Comparison of ENCODE assay signal across 9 cellular contexts in the genomic region with DNA sequence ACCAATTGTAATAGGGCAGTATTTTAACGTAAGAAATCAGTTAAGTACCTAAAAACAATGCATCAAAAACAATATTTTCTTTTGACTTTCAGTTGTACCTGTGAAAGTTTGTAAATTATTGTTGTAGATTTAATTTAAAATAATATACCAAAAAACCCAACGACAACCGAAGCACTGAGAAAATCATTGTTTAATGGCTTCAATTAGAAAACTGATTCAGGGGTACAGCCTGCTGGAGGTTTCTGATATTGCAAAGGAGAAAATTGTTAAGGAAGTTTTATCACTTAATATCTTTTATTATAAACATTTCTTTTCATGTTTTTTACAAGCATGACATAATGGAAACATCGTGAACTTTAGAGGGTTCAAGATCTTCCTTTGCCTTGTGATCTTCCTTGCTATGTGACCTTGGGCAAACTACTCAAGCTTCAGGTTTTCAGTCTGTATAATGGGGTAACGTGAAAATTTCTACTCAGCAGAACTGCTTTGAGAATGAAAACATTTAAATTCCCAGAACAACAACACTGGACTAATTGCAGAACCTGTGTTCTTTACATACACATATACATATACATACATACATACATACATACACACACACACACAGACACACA.
DNase-seq lines count a peak whose midpoint lies in the region; ATAC-seq, FAIRE-seq and TF ChIP-seq lines count a peak whose summit lies in the region.
"Had no signal": no experiment of that assay in that cellular context is flagged by ENCODE, and none has a peak within 500 bp of the region (broad histone marks: within the 10 kb centered on the region; RNA-seq: fewer than 3 reads in every experiment).

No MANE protein-coding gene starts in this region.

- no peak overlapping the region for H3K27ac ChIP-seq in liver (ENCODE audit: low read depth in 1 of 2, low read length in 2 of 2)

- no peaks in the 10 kb centered on the region for H3K36me3 ChIP-seq in liver (ENCODE audit: control insufficient read depth in 4 of 4, insufficient read depth in 3 of 4, low read depth in 1 of 4, low read length in 3 of 4)

- no peaks in the 10 kb centered on the region for H3K9me3 ChIP-seq in liver (ENCODE audit: control insufficient read depth in 4 of 4, low read length in 3 of 4)

- H3K4me1 ChIP-seq in liver (ENCODE audit: control insufficient read depth in 4 of 4, insufficient read depth in 4 of 4, low read length in 3 of 4): no peaks in the 10 kb centered on the region

- CTCF ChIA-PET in AG04449 (lab: Yijun Ruan, JAX): interaction anchor here (0.6 to 3.5 kb wide), 10 partner anchors 9 to 719 kb away, joined by 3 to 37 read pairs (median 4); no protein-coding TSS in a partner anchor

- in situ Hi-C loops in astrocyte of the cerebellum (cut with HindIII; ENCODE audit: low sequenced_read_pairs): loop anchor here (5.0 kb wide), 1 partner anchor 33 kb away; no protein-coding TSS in a partner anchor

- no peak overlapping the region for H3K4me3 ChIP-seq in AG04449 (ENCODE audit: low read depth, low read length)
- no peak overlapping the region for H3K4me3 ChIP-seq in astrocyte of the cerebellum (ENCODE audit: low read depth, low read length)
- no peak overlapping the region for H3K4me3 ChIP-seq in liver (ENCODE audit: low read depth in 1 of 3, low read length in 3 of 3)

- no peak for DNase-seq in AG04449 (ENCODE audit: low read depth, low spot score)
- DNase-seq in GM19239 (ENCODE audit: insufficient read length, low spot score): no peak
- DNase-seq in astrocyte of the cerebellum (ENCODE audit: low read depth): peak; percentile 8
- DNase-seq in HuH-7 (ENCODE audit: low spot score): no peak
- no peak for DNase-seq in stimulated activated CD4-positive, alpha-beta T cell treated with anti-CD3 and anti-CD28 coated beads, Interleukin-4, amount 100 ng/mL, for 4 hours

- no peak for ATAC-seq in GM18520 (IDR thresholded peaks at IDR 0.05; ENCODE audit: unreplicated experiment)
- ATAC-seq in HG03108 (IDR thresholded peaks at IDR 0.05; ENCODE audit: unreplicated experiment): no peak
- ATAC-seq: naive thymus-derived CD8-positive, alpha-beta T cell had no signal

- H3K27me3 ChIP-seq in liver (ENCODE audit: control insufficient read depth in 4 of 4, insufficient read depth in 4 of 4, low read length in 3 of 4): no peaks in the 10 kb centered on the region

- POLR2A ChIA-PET in AG04449 (lab: Yijun Ruan, JAX): no interaction called here

- WGBS in liver: 52% methylated on average over 5 of the region's 5 CpGs

- FAIRE-seq in GM19239 (lab: Jason Lieb, UNC): peak; percentile 31

- peak; percentile 81 for TF ChIP-seq RAD21 in liver (IDR thresholded peaks at IDR 0.05)

- TF ChIP-seq CTCF in AG04449 (IDR thresholded peaks at IDR 0.05; ENCODE audit: insufficient read depth, low read length, missing control alignments) (peak; percentile 31), astrocyte of the cerebellum (IDR thresholded peaks at IDR 0.05; ENCODE audit: low read depth, low read length, missing control alignments) (peak; percentile 45), liver (IDR thresholded peaks at IDR 0.05; ENCODE audit: low read depth, low read length, missing input control) (peak; percentile 57)

- H3K9ac ChIP-seq in liver (ENCODE audit: low read depth in 1 of 2, low read length in 2 of 2): no peak overlapping the region

TF ChIP-seq in liver, 16 proteins besides CTCF, POLR2A, EP300 and RAD21:
- TF ChIP-seq RXRA (IDR thresholded peaks at IDR 0.05) (no peak), HNF4G (IDR thresholded peaks at IDR 0.05) (no peak), EGR1 (IDR thresholded peaks at IDR 0.05; ENCODE audit: low read depth in 2 of 2) (no peak), HNF4A (conservative IDR thresholded peaks at IDR 0.05) (no peak)
- TF ChIP-seq, protein P1, sequence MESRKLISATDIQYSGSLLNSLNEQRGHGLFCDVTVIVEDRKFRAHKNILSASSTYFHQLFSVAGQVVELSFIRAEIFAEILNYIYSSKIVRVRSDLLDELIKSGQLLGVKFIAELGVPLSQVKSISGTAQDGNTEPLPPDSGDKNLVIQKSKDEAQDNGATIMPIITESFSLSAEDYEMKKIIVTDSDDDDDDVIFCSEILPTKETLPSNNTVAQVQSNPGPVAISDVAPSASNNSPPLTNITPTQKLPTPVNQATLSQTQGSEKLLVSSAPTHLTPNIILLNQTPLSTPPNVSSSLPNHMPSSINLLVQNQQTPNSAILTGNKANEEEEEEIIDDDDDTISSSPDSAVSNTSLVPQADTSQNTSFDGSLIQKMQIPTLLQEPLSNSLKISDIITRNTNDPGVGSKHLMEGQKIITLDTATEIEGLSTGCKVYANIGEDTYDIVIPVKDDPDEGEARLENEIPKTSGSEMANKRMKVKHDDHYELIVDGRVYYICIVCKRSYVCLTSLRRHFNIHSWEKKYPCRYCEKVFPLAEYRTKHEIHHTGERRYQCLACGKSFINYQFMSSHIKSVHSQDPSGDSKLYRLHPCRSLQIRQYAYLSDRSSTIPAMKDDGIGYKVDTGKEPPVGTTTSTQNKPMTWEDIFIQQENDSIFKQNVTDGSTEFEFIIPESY (IDR thresholded peaks at IDR 0.05): no peak
TF ChIP-seq in liver: peak in this region for 0.
